In the genomic region with DNA sequence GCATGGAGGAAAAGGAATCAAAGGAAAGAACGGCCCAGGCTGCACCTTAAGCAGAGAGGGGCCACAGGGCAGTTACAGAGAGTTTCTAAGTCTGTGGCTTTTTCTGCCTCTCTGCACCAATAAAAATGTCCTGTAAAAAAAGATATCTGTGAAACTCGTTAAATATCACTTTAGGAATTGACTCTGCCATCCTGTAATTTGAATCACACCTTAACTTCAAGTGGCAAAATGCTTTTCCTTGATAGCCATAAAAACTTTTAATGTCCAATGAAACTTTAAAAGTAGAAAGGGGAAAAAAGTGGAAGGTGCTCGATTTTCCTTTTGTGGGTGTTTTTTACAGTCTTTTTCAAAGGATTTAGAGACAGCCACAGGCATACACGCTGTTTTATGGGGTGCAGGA, we compare ENCODE assay signal across 3 cellular contexts.
"Had no signal": no experiment of that assay in that cellular context is flagged by ENCODE, and none has a peak within 500 bp of the region (broad histone marks: within the 10 kb centered on the region; RNA-seq: fewer than 3 reads in every experiment).

No MANE protein-coding gene starts in this region.

- ATAC-seq: GM12878 had no signal

- DNase-seq: GDM1, GF-D8 had no signal

- H3K4me3 ChIP-seq: GM12878 had no signal
